ENCODE assay signal across 10 cellular contexts in genomic region chr9:99445377-99445891, GRCh38.
DNase-seq lines count a peak whose midpoint lies in the region; ATAC-seq and TF ChIP-seq lines count a peak whose summit lies in the region.
"Had no signal": no experiment of that assay in that cellular context is flagged by ENCODE, and none has a peak within 500 bp of the region (broad histone marks: within the 10 kb centered on the region; RNA-seq: fewer than 3 reads in every experiment).

No MANE protein-coding gene starts in this region.

- H4K20me1 ChIP-seq in smooth muscle cell (ENCODE audit: low read depth): no peaks in the 10 kb centered on the region

- no peak overlapping the region for H3K9ac ChIP-seq in smooth muscle cell (ENCODE audit: low read depth)

- TF ChIP-seq CTCF in smooth muscle cell (IDR thresholded peaks at IDR 0.05; ENCODE audit: borderline replicate concordance, insufficient read depth, poor library complexity, severe bottlenecking) (no peak), prostate gland (IDR thresholded peaks at IDR 0.05) (no peak)

- 9% methylated on average over 4 of the region's 4 CpGs for WGBS in smooth muscle cell (ENCODE audit: low lambda C conversion rate)
- WGBS in prostate gland: 62% methylated on average over 4 of the region's 4 CpGs

- H2AFZ ChIP-seq in smooth muscle cell (ENCODE audit: low read depth): no peak overlapping the region

- no peaks in the 10 kb centered on the region for H3K4me1 ChIP-seq in smooth muscle cell (ENCODE audit: low read depth)
- H3K4me1 ChIP-seq in prostate gland (replicated peaks): no peaks in the 10 kb centered on the region

- H3K4me3 ChIP-seq in smooth muscle cell (no peak overlapping the region), prostate gland (no peak overlapping the region)

- intact Hi-C loops in cardiac septum (cut with DNase I) (loop anchor here (1.0 to 2.0 kb wide), 4 partner anchors 77 to 375 kb away; no protein-coding TSS in a partner anchor), prostate gland (cut with DNase I) (no loop called here)

- H3K36me3 ChIP-seq in smooth muscle cell (ENCODE audit: low read depth) (no peaks in the 10 kb centered on the region), prostate gland (no peaks in the 10 kb centered on the region)

- H3K4me2 ChIP-seq in smooth muscle cell: peak overlapping the region; percentile 53

- H3F3A ChIP-seq in smooth muscle cell (ENCODE audit: low read depth): peaks cover 4% of the 10 kb centered on the region

- DNase-seq in GOT3 (lab: John Stamatoyannopoulos, UW): peak; percentile 8
- peak; percentile 67 for DNase-seq in amniotic stem cell (lab: John Stamatoyannopoulos, UW)
- DNase-seq in cardiac septum (ENCODE audit: low spot score): peak; percentile 90
- DNase-seq in smooth muscle cell (lab: John Stamatoyannopoulos, UW; ENCODE audit: unreplicated experiment): peak; percentile 10
- no peak for DNase-seq in effector CD8-positive, alpha-beta T cell (lab: John Stamatoyannopoulos, UW)
- DNase-seq in prostate gland (ENCODE audit: low spot score): no peak
- DNase-seq: GF-D8, NCI-H2029 had no signal

- no peaks in the 10 kb centered on the region for H3K27me3 ChIP-seq in smooth muscle cell (ENCODE audit: low read depth)
- H3K27me3 ChIP-seq in prostate gland (replicated peaks; ENCODE audit: insufficient read depth): no peaks in the 10 kb centered on the region

- H3K79me2 ChIP-seq in smooth muscle cell (ENCODE audit: low read depth): no peaks in the 10 kb centered on the region

- TF ChIP-seq POLR2A in prostate gland (IDR thresholded peaks at IDR 0.05): no peak

- H3K27ac ChIP-seq in smooth muscle cell (ENCODE audit: low read depth): peak overlapping the region; percentile 70
- H3K27ac ChIP-seq in prostate gland: no peak overlapping the region

- H3K9me3 ChIP-seq in smooth muscle cell (replicated peaks; ENCODE audit: low read depth): no peaks in the 10 kb centered on the region
- no peaks in the 10 kb centered on the region for H3K9me3 ChIP-seq in prostate gland

- ATAC-seq in HG02973 (IDR thresholded peaks at IDR 0.05; ENCODE audit: unreplicated experiment) (no peak), HG02588 (IDR thresholded peaks at IDR 0.05; ENCODE audit: unreplicated experiment) (no peak)

Comparison
In these comparisons a context has a peak if more than half of its experiments do, and no peak if none do; other contexts are left out.
1. DNase-seq: peak in GOT3 (single experiment), amniotic stem cell (single experiment), cardiac septum (single experiment) and smooth muscle cell (single experiment); none in effector CD8-positive, alpha-beta T cell (single experiment) and prostate gland (single experiment).